ENCODE assay signal across 17 cellular contexts in the genomic region with DNA sequence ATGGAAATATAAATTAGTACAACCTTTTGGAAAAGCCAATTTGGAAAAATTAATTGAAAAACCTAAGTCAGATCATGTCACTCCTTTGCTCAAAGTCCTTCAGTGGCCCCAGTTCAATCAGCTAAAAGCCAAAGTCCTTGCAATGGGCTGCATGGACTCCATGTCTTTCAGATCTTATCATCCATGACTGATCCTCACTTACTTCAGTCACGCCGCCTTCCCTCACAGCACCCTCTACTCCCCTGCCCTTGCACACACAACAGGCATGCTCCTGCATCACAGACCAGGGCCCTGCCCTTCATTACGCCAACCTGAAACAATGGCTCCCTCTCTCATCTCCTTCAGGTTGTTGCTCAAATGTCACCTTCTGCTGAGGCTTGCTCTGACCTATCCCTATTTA. TPM values are rescaled to one million over a fixed set of nuclear protein-coding genes. Genes with fewer than 3 reads are reported as not detected.
DNase-seq lines count a peak whose midpoint lies in the region; ATAC-seq and TF ChIP-seq lines count a peak whose summit lies in the region.
"Had no signal": no experiment of that assay in that cellular context is flagged by ENCODE, and none has a peak within 500 bp of the region (broad histone marks: within the 10 kb centered on the region; RNA-seq: fewer than 3 reads in every experiment).

No MANE protein-coding gene starts in this region.

- H2AFZ ChIP-seq in hepatocyte: no peak overlapping the region

- H3K4me2 ChIP-seq in hepatocyte: no peak overlapping the region
- H3K4me2 ChIP-seq: A549 had no signal

- H3K9me3 Mint-ChIP-seq in activated CD8-positive, alpha-beta memory T cell treated with anti-CD3 and anti-CD28 coated beads, Interleukin-2, amount 10 ng/mL, durations not matched to agents 7 days and 5 days (ENCODE audit: low read depth): no peaks in the 10 kb centered on the region
- no peaks in the 10 kb centered on the region for H3K9me3 Mint-ChIP-seq in IgD-negative memory B cell
- H3K9me3 Mint-ChIP-seq: HFFc6 had no signal

- H3K36me3 ChIP-seq in hepatocyte (replicated peaks; ENCODE audit: insufficient read depth, low read depth) (no peaks in the 10 kb centered on the region), ovary (no peaks in the 10 kb centered on the region)

- H3K4me1 ChIP-seq in hepatocyte (ENCODE audit: insufficient read depth): no peaks in the 10 kb centered on the region
- H3K4me1 ChIP-seq in ovary (ENCODE audit: insufficient read depth): peaks cover 2% of the 10 kb centered on the region

- ATAC-seq in activated CD8-positive, alpha-beta memory T cell treated with anti-CD3 and anti-CD28 coated beads, Interleukin-2, amount 10 ng/mL, durations not matched to agents 7 days and 5 days: no peak
- no peak for ATAC-seq in GM21367 (IDR thresholded peaks at IDR 0.05; ENCODE audit: unreplicated experiment)

- peaks cover 26% of the 10 kb centered on the region for H3K4me1 Mint-ChIP-seq in activated CD8-positive, alpha-beta memory T cell treated with anti-CD3 and anti-CD28 coated beads, Interleukin-2, amount 10 ng/mL, durations not matched to agents 7 days and 5 days
- peaks cover 8 to 10% (median 9%) of the 10 kb centered on the region in 3 donors for H3K4me1 Mint-ChIP-seq in IgD-negative memory B cell

- H3K4me3 Mint-ChIP-seq in activated CD8-positive, alpha-beta memory T cell treated with anti-CD3 and anti-CD28 coated beads, Interleukin-2, amount 10 ng/mL, durations not matched to agents 7 days and 5 days: no peak overlapping the region
- H3K4me3 Mint-ChIP-seq in IgD-negative memory B cell: peak overlapping the region in 1 of 4 donors; percentile 41
- H3K4me3 Mint-ChIP-seq: HFFc6 had no signal

- no peaks in the 10 kb centered on the region for H3K27me3 ChIP-seq in hepatocyte
- no peaks in the 10 kb centered on the region for H3K27me3 ChIP-seq in ovary
- H3K27me3 ChIP-seq: SJSA1 had no signal

- H3K4me3 ChIP-seq in hepatocyte: no peak overlapping the region
- H3K4me3 ChIP-seq in ovary: no peak overlapping the region
- H3K4me3 ChIP-seq: A549, SJSA1 had no signal

- H3K79me2 ChIP-seq in hepatocyte: peaks cover 51% of the 10 kb centered on the region

- TF ChIP-seq POLR2A in ovary (IDR thresholded peaks at IDR 0.05): no peak

- H3K9me3 ChIP-seq in hepatocyte (ENCODE audit: low read depth): no peaks in the 10 kb centered on the region
- no peaks in the 10 kb centered on the region for H3K9me3 ChIP-seq in ovary
- H3K9me3 ChIP-seq: A549, SJSA1 had no signal

- H3K36me3 Mint-ChIP-seq in activated CD8-positive, alpha-beta memory T cell treated with anti-CD3 and anti-CD28 coated beads, Interleukin-2, amount 10 ng/mL, durations not matched to agents 7 days and 5 days: peaks cover 45% of the 10 kb centered on the region
- H3K36me3 Mint-ChIP-seq in IgD-negative memory B cell: peaks cover 6% of the 10 kb centered on the region

- no peaks in the 10 kb centered on the region for H3K9me2 ChIP-seq in hepatocyte (replicated peaks; ENCODE audit: insufficient read depth)

- DNase-seq in activated CD8-positive, alpha-beta memory T cell treated with anti-CD3 and anti-CD28 coated beads, Interleukin-2, amount 10 ng/mL, durations not matched to agents 7 days and 5 days: no peak
- no peak for DNase-seq in activated CD8-positive, alpha-beta memory T cell treated with anti-CD3 and anti-CD28 coated beads for 24 hours
- DNase-seq in hepatocyte (ENCODE audit: low spot score) (no peak), substantia nigra (lab: John Stamatoyannopoulos, UW) (no peak), ovary (no peak)
- DNase-seq: DND-41; GF-D8; GOT3; HFFc6; NCI-H2029 treated with DMSO at 0.1 percent for 48 hours; NCI-H526; NK-92 treated with Interleukin-12 subunit alpha and Interleukin-12 subunit beta, amount 100 ng/mL, for 24 hours had no signal

- peak overlapping the region; percentile 15 for H3K27ac ChIP-seq in hepatocyte
- H3K27ac ChIP-seq in substantia nigra (ENCODE audit: low read depth, low read length, poor library complexity, severe bottlenecking): peak overlapping the region; percentile 2
- H3K27ac ChIP-seq in ovary: no peak overlapping the region
- H3K27ac ChIP-seq: A549, C4-2B had no signal

- H3K27ac Mint-ChIP-seq in activated CD8-positive, alpha-beta memory T cell treated with anti-CD3 and anti-CD28 coated beads, Interleukin-2, amount 10 ng/mL, durations not matched to agents 7 days and 5 days: peak overlapping the region; percentile 8
- peak overlapping the region in 2 of 3 donors; percentile 59 to 65 for H3K27ac Mint-ChIP-seq in IgD-negative memory B cell
- H3K27ac Mint-ChIP-seq: HFFc6 had no signal

- no peaks in the 10 kb centered on the region for H4K20me1 ChIP-seq in hepatocyte (ENCODE audit: insufficient read depth, poor library complexity, severe bottlenecking)

- intact Hi-C loops in ovary (cut with DNase I): no loop called here

- no peaks in the 10 kb centered on the region for H3K27me3 Mint-ChIP-seq in activated CD8-positive, alpha-beta memory T cell treated with anti-CD3 and anti-CD28 coated beads, Interleukin-2, amount 10 ng/mL, durations not matched to agents 7 days and 5 days
- H3K27me3 Mint-ChIP-seq in IgD-negative memory B cell: no peaks in the 10 kb centered on the region

- 92% methylated on average over 3 of the region's 3 CpGs for WGBS in hepatocyte (ENCODE audit: low lambda C conversion rate, missing lambda C conversion rate)
- WGBS in ovary, 3 donors: 95 to 98% (median 97%) methylated on average over 3 of the region's 3 CpGs

- CTCF ChIA-PET in activated CD8-positive, alpha-beta memory T cell treated with anti-CD3 and anti-CD28 coated beads, Interleukin-2, amount 10 ng/mL, durations not matched to agents 7 days and 5 days (lab: Charles Lee): no interaction called here

- TF ChIP-seq CTCF in hepatocyte (IDR thresholded peaks at IDR 0.05; ENCODE audit: poor library complexity) (no peak), ovary (IDR thresholded peaks at IDR 0.05) (no peak)

- no peak for TF ChIP-seq EP300 in ovary (IDR thresholded peaks at IDR 0.05)

RNA-seq across cellular contexts. Expression of gene KANSL3, which starts 15.6 kb away (rescaled TPM):
- 10 to 100 TPM; 74.6 to 84.0 TPM for total RNA-seq in activated CD8-positive, alpha-beta memory T cell treated with anti-CD3 and anti-CD28 coated beads, Interleukin-2, amount 10 ng/mL, durations not matched to agents 7 days and 5 days
- 17.3 TPM for polyA plus RNA-seq in IgD-negative memory B cell
- total RNA-seq in hepatocyte: 26.7 and 27.7 TPM in 2 replicates
- 18.4 and 20.4 TPM in 2 replicates for polyA plus RNA-seq in hepatocyte
- 10 to 100 TPM; 34.5 to 55.7 (median 48.4) TPM for total RNA-seq in ovary
- polyA plus RNA-seq in ovary: 10 to 100 TPM; 28.0 to 39.5 TPM

RNA-seq across cellular contexts. Expression of gene FER1L5, which starts 20.0 kb away (rescaled TPM):
- not detected for total RNA-seq in activated CD8-positive, alpha-beta memory T cell treated with anti-CD3 and anti-CD28 coated beads, Interleukin-2, amount 10 ng/mL, durations not matched to agents 7 days and 5 days
- polyA plus RNA-seq in IgD-negative memory B cell: not detected
- 0.10 and 0.28 TPM in 2 replicates for total RNA-seq in hepatocyte
- 0.21 and 0.33 TPM in 2 replicates for polyA plus RNA-seq in hepatocyte
- total RNA-seq in ovary: under 1 TPM; 0.12 to 0.80 (median 0.34) TPM
- polyA plus RNA-seq in ovary: under 1 TPM; 0.08 to 0.23 TPM
- total RNA-seq: HFFc6, SJSA1 had no signal

Comparison
In these comparisons a context has a peak if more than half of its experiments do, and no peak if none do; other contexts are left out.
1. H3K27ac ChIP-seq: peak in hepatocyte (single experiment) and substantia nigra (single experiment); none in ovary (0 of 2).